1 cellular context compared by ENCODE assay signal in genomic region chr3:122383915-122384697, GRCh38.
TF ChIP-seq lines count a peak whose summit lies in the region.

A gene with protein sequence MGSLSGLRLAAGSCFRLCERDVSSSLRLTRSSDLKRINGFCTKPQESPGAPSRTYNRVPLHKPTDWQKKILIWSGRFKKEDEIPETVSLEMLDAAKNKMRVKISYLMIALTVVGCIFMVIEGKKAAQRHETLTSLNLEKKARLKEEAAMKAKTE (plus strand): TSS chr3:122384182. CDS start chr3:122384266, 84 bp downstream.

TF ChIP-seq in HepG2, 621 proteins besides CTCF, POLR2A, EP300 and RAD21 (continued from another document and continues in another):
- no peak for TF ChIP-seq CENPX (CRISPR knock-in tag; IDR thresholded peaks at IDR 0.05)
- no peak for TF ChIP-seq RCOR2 (CRISPR knock-in tag; IDR thresholded peaks at IDR 0.05)
- no peak for TF ChIP-seq GPN1 (CRISPR knock-in tag; IDR thresholded peaks at IDR 0.05; ENCODE audit: borderline replicate concordance)
- TF ChIP-seq ZNF451 (CRISPR knock-in tag; IDR thresholded peaks at IDR 0.05), result peak; percentile 90
- no peak for TF ChIP-seq SRSF1 (optimal IDR thresholded peaks at IDR 0.05; ENCODE audit: low read depth, low read length)
- peak; percentile 97 for TF ChIP-seq SALL1 (CRISPR knock-in tag; IDR thresholded peaks at IDR 0.05)
- no peak for TF ChIP-seq HHEX (CRISPR knock-in tag; IDR thresholded peaks at IDR 0.05)
- TF ChIP-seq SMAD9 (CRISPR knock-in tag; IDR thresholded peaks at IDR 0.05), result no peak
- TF ChIP-seq ZNF562 (CRISPR knock-in tag; IDR thresholded peaks at IDR 0.05; ENCODE audit: borderline replicate concordance), result no peak
- peak; percentile 51 for TF ChIP-seq ZNF781 (CRISPR knock-in tag; IDR thresholded peaks at IDR 0.05; ENCODE audit: borderline replicate concordance, not compliant biosample characterization)
- peak in 1 of 2 experiments; percentile 96; a peak in 2 of 4 replicates for TF ChIP-seq KLF16 (CRISPR knock-in tag; IDR thresholded peaks at IDR 0.05)
- TF ChIP-seq PCBP1 (IDR thresholded peaks at IDR 0.05; ENCODE audit: borderline replicate concordance, low read depth, low read length), result no peak
- TF ChIP-seq ZNF530 (CRISPR knock-in tag; IDR thresholded peaks at IDR 0.05; ENCODE audit: low read depth), result no peak
- no peak; the same call in 1 of the 2 replicates for TF ChIP-seq ZNF460 (CRISPR knock-in tag; IDR thresholded peaks at IDR 0.05; ENCODE audit: borderline replicate concordance)
- TF ChIP-seq, protein P1, sequence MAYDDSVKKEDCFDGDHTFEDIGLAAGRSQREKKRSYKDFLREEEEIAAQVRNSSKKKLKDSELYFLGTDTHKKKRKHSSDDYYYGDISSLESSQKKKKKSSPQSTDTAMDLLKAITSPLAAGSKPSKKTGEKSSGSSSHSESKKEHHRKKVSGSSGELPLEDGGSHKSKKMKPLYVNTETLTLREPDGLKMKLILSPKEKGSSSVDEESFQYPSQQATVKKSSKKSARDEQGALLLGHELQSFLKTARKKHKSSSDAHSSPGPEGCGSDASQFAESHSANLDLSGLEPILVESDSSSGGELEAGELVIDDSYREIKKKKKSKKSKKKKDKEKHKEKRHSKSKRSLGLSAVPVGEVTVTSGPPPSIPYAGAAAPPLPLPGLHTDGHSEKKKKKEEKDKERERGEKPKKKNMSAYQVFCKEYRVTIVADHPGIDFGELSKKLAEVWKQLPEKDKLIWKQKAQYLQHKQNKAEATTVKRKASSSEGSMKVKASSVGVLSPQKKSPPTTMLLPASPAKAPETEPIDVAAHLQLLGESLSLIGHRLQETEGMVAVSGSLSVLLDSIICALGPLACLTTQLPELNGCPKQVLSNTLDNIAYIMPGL (CRISPR knock-in tag; IDR thresholded peaks at IDR 0.05; ENCODE audit: borderline replicate concordance in 1 of 2, low read depth in 1 of 2), result peak; percentile 99 to 100
- TF ChIP-seq, protein P2, sequence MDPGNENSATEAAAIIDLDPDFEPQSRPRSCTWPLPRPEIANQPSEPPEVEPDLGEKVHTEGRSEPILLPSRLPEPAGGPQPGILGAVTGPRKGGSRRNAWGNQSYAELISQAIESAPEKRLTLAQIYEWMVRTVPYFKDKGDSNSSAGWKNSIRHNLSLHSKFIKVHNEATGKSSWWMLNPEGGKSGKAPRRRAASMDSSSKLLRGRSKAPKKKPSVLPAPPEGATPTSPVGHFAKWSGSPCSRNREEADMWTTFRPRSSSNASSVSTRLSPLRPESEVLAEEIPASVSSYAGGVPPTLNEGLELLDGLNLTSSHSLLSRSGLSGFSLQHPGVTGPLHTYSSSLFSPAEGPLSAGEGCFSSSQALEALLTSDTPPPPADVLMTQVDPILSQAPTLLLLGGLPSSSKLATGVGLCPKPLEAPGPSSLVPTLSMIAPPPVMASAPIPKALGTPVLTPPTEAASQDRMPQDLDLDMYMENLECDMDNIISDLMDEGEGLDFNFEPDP (CRISPR knock-in tag; conservative IDR thresholded peaks at IDR 0.05), result no peak
- 0 out of 2 replicates have a peak, but pooled peaks have one; percentile 87 for TF ChIP-seq GLI4 (CRISPR knock-in tag; IDR thresholded peaks at IDR 0.05; ENCODE audit: borderline replicate concordance)
- no peak for TF ChIP-seq SMARCE1 (IDR thresholded peaks at IDR 0.05; ENCODE audit: borderline replicate concordance)
- peak; percentile 94 for TF ChIP-seq MTERF4 (CRISPR knock-in tag; IDR thresholded peaks at IDR 0.05)
- no peak for TF ChIP-seq ZNF468 (CRISPR knock-in tag; IDR thresholded peaks at IDR 0.05)
- TF ChIP-seq, protein P3, sequence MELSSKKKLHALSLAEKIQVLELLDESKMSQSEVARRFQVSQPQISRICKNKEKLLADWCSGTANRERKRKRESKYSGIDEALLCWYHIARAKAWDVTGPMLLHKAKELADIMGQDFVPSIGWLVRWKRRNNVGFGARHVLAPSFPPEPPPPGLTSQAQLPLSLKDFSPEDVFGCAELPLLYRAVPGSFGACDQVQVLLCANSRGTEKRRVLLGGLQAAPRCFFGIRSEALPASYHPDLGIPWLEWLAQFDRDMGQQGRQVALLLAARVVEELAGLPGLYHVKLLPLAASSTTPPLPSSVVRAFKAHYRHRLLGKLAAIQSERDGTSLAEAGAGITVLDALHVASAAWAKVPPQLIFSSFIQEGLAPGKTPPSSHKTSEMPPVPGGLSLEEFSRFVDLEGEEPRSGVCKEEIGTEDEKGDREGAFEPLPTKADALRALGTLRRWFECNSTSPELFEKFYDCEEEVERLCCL (CRISPR knock-in tag; IDR thresholded peaks at IDR 0.05; ENCODE audit: borderline replicate concordance), result no peak
- TF ChIP-seq RBAK (CRISPR knock-in tag; IDR thresholded peaks at IDR 0.05), result no peak
- TF ChIP-seq ZNF432 (CRISPR knock-in tag; IDR thresholded peaks at IDR 0.05; ENCODE audit: borderline replicate concordance), result no peak
- TF ChIP-seq ZNF296 (CRISPR knock-in tag; conservative IDR thresholded peaks at IDR 0.05), result no peak
- TF ChIP-seq ZNF75D (CRISPR knock-in tag; IDR thresholded peaks at IDR 0.05; ENCODE audit: borderline replicate concordance), result no peak
- no peak for TF ChIP-seq MZF1 (CRISPR knock-in tag; IDR thresholded peaks at IDR 0.05; ENCODE audit: borderline replicate concordance)
- TF ChIP-seq SP1 (IDR thresholded peaks at IDR 0.05), result no peak
- TF ChIP-seq SP1 (CRISPR knock-in tag; IDR thresholded peaks at IDR 0.05), result peak; percentile 93
- TF ChIP-seq ZNF160 (CRISPR knock-in tag; IDR thresholded peaks at IDR 0.05), result 0 out of 2 replicates have a peak, but pooled peaks have one; percentile 70
- 0 out of 2 replicates have a peak, but pooled peaks have one; percentile 70 for TF ChIP-seq ZNF790 (CRISPR knock-in tag; IDR thresholded peaks at IDR 0.05; ENCODE audit: borderline replicate concordance)
- TF ChIP-seq ZNF251 (CRISPR knock-in tag; IDR thresholded peaks at IDR 0.05), result no peak
- no peak for TF ChIP-seq DNMT3B (CRISPR knock-in tag; conservative IDR thresholded peaks at IDR 0.05)
- no peak; the same call in 1 of the 2 replicates for TF ChIP-seq ZNF616 (CRISPR knock-in tag; IDR thresholded peaks at IDR 0.05; ENCODE audit: low read depth)
- no peak for TF ChIP-seq ZNF7 (CRISPR knock-in tag; IDR thresholded peaks at IDR 0.05)
- peak; percentile 91 for TF ChIP-seq TARDBP (CRISPR knock-in tag; IDR thresholded peaks at IDR 0.05)
- TF ChIP-seq ZNF205 (CRISPR knock-in tag; IDR thresholded peaks at IDR 0.05), result peak; percentile 92
- TF ChIP-seq SRY (CRISPR knock-in tag; IDR thresholded peaks at IDR 0.05), result peak; percentile 82; the same call in 1 of the 2 replicates
- no peak; the same call in 1 of the 2 replicates for TF ChIP-seq ZNF44 (CRISPR knock-in tag; IDR thresholded peaks at IDR 0.05)
- TF ChIP-seq ETV6 (CRISPR knock-in tag; conservative IDR thresholded peaks at IDR 0.05), result peak; percentile 86; the same call in 1 of the 2 replicates
- TF ChIP-seq DR1 (CRISPR knock-in tag; IDR thresholded peaks at IDR 0.05), result peak; percentile 86
- peak; percentile 93 for TF ChIP-seq ZKSCAN8 (CRISPR knock-in tag; IDR thresholded peaks at IDR 0.05; ENCODE audit: borderline replicate concordance)
- peak; percentile 67 for TF ChIP-seq STAG1 (CRISPR knock-in tag; IDR thresholded peaks at IDR 0.05)
- no peak; the same call in 1 of the 2 replicates for TF ChIP-seq IRX3 (CRISPR knock-in tag; IDR thresholded peaks at IDR 0.05; ENCODE audit: borderline replicate concordance, low read depth)
- TF ChIP-seq ZKSCAN5 (CRISPR knock-in tag; IDR thresholded peaks at IDR 0.05), result no peak
- TF ChIP-seq, protein P4, sequence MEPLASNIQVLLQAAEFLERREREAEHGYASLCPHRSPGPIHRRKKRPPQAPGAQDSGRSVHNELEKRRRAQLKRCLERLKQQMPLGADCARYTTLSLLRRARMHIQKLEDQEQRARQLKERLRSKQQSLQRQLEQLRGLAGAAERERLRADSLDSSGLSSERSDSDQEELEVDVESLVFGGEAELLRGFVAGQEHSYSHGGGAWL (CRISPR knock-in tag; IDR thresholded peaks at IDR 0.05), result peak; percentile 92
- no peak for TF ChIP-seq SCMH1 (CRISPR knock-in tag; IDR thresholded peaks at IDR 0.05; ENCODE audit: borderline replicate concordance)
- no peak for TF ChIP-seq MTF1 (CRISPR knock-in tag; IDR thresholded peaks at IDR 0.05)
- TF ChIP-seq, protein P5, sequence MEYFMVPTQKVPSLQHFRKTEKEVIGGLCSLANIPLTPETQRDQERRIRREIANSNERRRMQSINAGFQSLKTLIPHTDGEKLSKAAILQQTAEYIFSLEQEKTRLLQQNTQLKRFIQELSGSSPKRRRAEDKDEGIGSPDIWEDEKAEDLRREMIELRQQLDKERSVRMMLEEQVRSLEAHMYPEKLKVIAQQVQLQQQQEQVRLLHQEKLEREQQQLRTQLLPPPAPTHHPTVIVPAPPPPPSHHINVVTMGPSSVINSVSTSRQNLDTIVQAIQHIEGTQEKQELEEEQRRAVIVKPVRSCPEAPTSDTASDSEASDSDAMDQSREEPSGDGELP (IDR thresholded peaks at IDR 0.05; ENCODE audit: borderline replicate concordance, low read depth), result peak; percentile 76; the same call in 1 of the 2 replicates
- TF ChIP-seq ERF (CRISPR knock-in tag; IDR thresholded peaks at IDR 0.05), result peak; percentile 98
- TF ChIP-seq ZNF124 (CRISPR knock-in tag; IDR thresholded peaks at IDR 0.05), result peak; percentile 82; the same call in 1 of the 2 replicates
- TF ChIP-seq MBNL3 (CRISPR knock-in tag; conservative IDR thresholded peaks at IDR 0.05), result no peak
- TF ChIP-seq, protein P6, sequence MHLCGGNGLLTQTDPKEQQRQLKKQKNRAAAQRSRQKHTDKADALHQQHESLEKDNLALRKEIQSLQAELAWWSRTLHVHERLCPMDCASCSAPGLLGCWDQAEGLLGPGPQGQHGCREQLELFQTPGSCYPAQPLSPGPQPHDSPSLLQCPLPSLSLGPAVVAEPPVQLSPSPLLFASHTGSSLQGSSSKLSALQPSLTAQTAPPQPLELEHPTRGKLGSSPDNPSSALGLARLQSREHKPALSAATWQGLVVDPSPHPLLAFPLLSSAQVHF (CRISPR knock-in tag; IDR thresholded peaks at IDR 0.05), result 0 out of 2 replicates have a peak, but pooled peaks have one; percentile 49
- peak; percentile 73 for TF ChIP-seq ZMYM3 (CRISPR knock-in tag; IDR thresholded peaks at IDR 0.05)
- peak; percentile 86 for TF ChIP-seq GABPB1 (CRISPR knock-in tag; IDR thresholded peaks at IDR 0.05)
- 0 out of 2 replicates have a peak, but pooled peaks have one; percentile 68 for TF ChIP-seq IRF1 (CRISPR knock-in tag; IDR thresholded peaks at IDR 0.05; ENCODE audit: low read depth)
- TF ChIP-seq ZNF607 (CRISPR knock-in tag; IDR thresholded peaks at IDR 0.05; ENCODE audit: borderline replicate concordance), result peak; percentile 95
- peak; percentile 67; the same call in 1 of the 2 replicates for TF ChIP-seq NR0B2 (CRISPR knock-in tag; IDR thresholded peaks at IDR 0.05)
- no peak for TF ChIP-seq STAT6 (CRISPR knock-in tag; IDR thresholded peaks at IDR 0.05; ENCODE audit: borderline replicate concordance)
- peak; percentile 77; the same call in 1 of the 2 replicates for TF ChIP-seq ZBTB43 (CRISPR knock-in tag; conservative IDR thresholded peaks at IDR 0.05)
